Comparison of ENCODE assay signal across 7 cellular contexts in genomic region chr14:21098134-21098891, GRCh38. TPM values are rescaled to one million over a fixed set of nuclear protein-coding genes. Genes with fewer than 3 reads are reported as not detected.
DNase-seq lines count a peak whose midpoint lies in the region; TF ChIP-seq lines count a peak whose summit lies in the region.

Gene ZNF219, minus strand, starts transcription at chr14:21098655. Its CDS starts 5,064 bp downstream, at chr14:21093591.

- H3K9me3 ChIP-seq in mesodermal cell (ENCODE audit: control insufficient read depth, low read length) (no peaks in the 10 kb centered on the region), suprapubic skin (no peaks in the 10 kb centered on the region)

- DNase-seq in GDM1 (lab: John Stamatoyannopoulos, UW), result peak; percentile 23
- DNase-seq in NCI-H1105 (lab: John Stamatoyannopoulos, UW), result peak; percentile 33
- peak; percentile 64 for DNase-seq in activated CD8-positive, alpha-beta memory T cell treated with anti-CD3 and anti-CD28 coated beads, Interleukin-2, amount 50 U/mL, for 48 hours
- DNase-seq in erythroblast (lab: John Stamatoyannopoulos, UW), result peak; percentile 55 to 67
- DNase-seq in suprapubic skin (ENCODE audit: low spot score in 2 of 2), result peak in 1 of 2 donors; percentile 85
- DNase-seq in GOT3 (lab: John Stamatoyannopoulos, UW), result no peak

- peak in 1 of 2 donors; percentile 7 for TF ChIP-seq CTCF in suprapubic skin (IDR thresholded peaks at IDR 0.05)

- TF ChIP-seq POLR2A in erythroblast (IDR thresholded peaks at IDR 0.05; ENCODE audit: low read length), result no peak
- no peak for TF ChIP-seq POLR2A in suprapubic skin (IDR thresholded peaks at IDR 0.05)

- H3K4me3 ChIP-seq in mesodermal cell (ENCODE audit: extremely low read depth, insufficient read depth, low read length, poor library complexity, severe bottlenecking) (peak within 1 kb of the TSS; percentile 47), suprapubic skin (peak within 1 kb of the TSS; percentile 81)

- H3K36me3 ChIP-seq in mesodermal cell (ENCODE audit: control insufficient read depth, insufficient read depth, low read length), result peaks cover 6% of the 10 kb centered on the region
- H3K36me3 ChIP-seq in suprapubic skin, result no peaks in the 10 kb centered on the region

- 0% methylated on average over 5 to 11 of the region's 87 CpGs for WGBS in mesodermal cell (ENCODE audit: insufficient coverage in 2 of 2), 2 experiments
- WGBS in suprapubic skin, result 0% methylated on average over 17 of the region's 87 CpGs

- H3K27ac ChIP-seq in mesodermal cell (ENCODE audit: low read depth, low read length, severe bottlenecking) (peak within 1 kb of the TSS; percentile 64), suprapubic skin (peak within 1 kb of the TSS; percentile 95)

- H3K27me3 ChIP-seq in suprapubic skin, result no peaks in the 10 kb centered on the region

- H3K4me1 ChIP-seq in mesodermal cell (ENCODE audit: control insufficient read depth, insufficient read depth, low read length, poor library complexity, severe bottlenecking) (peaks cover 44% of the 10 kb centered on the region), suprapubic skin (peaks cover 69% of the 10 kb centered on the region)

- TF ChIP-seq EP300 in suprapubic skin (IDR thresholded peaks at IDR 0.05), result no peak

RNA-seq across cellular contexts. Expression of gene ZNF219, which starts in this region (rescaled TPM):
- 37.2 TPM for polyA plus RNA-seq in mesodermal cell (2013, experiment 1 of 2)
- polyA plus RNA-seq in mesodermal cell (2013, experiment 2 of 2), result 29.2 TPM
- total RNA-seq in suprapubic skin, result 10 to 100 TPM; 44.2 to 70.0 (median 56.7) TPM
